In the genomic region with DNA sequence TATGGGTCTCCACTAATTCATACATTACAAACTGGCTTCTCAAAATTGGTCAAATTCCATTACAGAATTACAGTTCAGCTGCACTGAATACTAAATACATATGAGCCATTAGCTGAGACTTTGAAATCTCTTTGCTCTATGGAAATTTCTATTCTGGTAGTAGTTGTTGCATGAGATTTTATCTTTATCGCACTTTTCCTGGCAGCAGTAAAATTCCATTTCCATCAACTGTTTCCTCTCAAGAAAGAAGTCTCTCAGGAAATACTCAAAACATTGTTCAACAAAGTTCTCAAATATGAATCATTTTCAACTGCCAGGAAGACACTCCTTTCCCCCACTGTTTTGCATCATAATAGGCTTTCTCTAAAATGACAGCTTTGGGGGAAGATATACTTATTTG, we compare ENCODE assay signal across 1 cellular context.
TF ChIP-seq lines count a peak whose summit lies in the region.

No MANE protein-coding gene starts in this region.

TF ChIP-seq in IMR-90, 13 proteins besides CTCF, POLR2A, EP300 and RAD21 (continued from another document):
- TF ChIP-seq, protein P1, sequence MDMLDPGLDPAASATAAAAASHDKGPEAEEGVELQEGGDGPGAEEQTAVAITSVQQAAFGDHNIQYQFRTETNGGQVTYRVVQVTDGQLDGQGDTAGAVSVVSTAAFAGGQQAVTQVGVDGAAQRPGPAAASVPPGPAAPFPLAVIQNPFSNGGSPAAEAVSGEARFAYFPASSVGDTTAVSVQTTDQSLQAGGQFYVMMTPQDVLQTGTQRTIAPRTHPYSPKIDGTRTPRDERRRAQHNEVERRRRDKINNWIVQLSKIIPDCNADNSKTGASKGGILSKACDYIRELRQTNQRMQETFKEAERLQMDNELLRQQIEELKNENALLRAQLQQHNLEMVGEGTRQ (IDR thresholded peaks at IDR 0.05; ENCODE audit: low read depth, low read length) = no peak
- 0 out of 2 replicates have a peak, but pooled peaks have one; percentile 4 for TF ChIP-seq CEBPB (IDR thresholded peaks at IDR 0.05; ENCODE audit: low read depth, low read length)
TF ChIP-seq in IMR-90: peak in this region for 1.
